1 cellular context compared by ENCODE assay signal in genomic region chr4:142091085-142091513, GRCh38.
TF ChIP-seq lines count a peak whose summit lies in the region.

No MANE protein-coding gene starts in this region.

TF ChIP-seq in SK-N-SH, 30 proteins besides CTCF, POLR2A, EP300 and RAD21 (continued from another document):
- TF ChIP-seq REST (IDR thresholded peaks at IDR 0.05; ENCODE audit: low read depth, low read length) = no peak
- TF ChIP-seq POLR2AphosphoS5 (IDR thresholded peaks at IDR 0.05; ENCODE audit: low read depth, low read length) = no peak
- no peak for TF ChIP-seq CHD2 (IDR thresholded peaks at IDR 0.05; ENCODE audit: low read length, partially characterized antibody)
- TF ChIP-seq JUND (IDR thresholded peaks at IDR 0.05) = peak; percentile 80
- peak; percentile 46; the same call in 1 of the 2 replicates for TF ChIP-seq MEF2A (IDR thresholded peaks at IDR 0.05; ENCODE audit: borderline replicate concordance, low read depth)
- no peak for TF ChIP-seq USF2 (IDR thresholded peaks at IDR 0.05; ENCODE audit: borderline replicate concordance, low read depth, low read length)
